ENCODE assay signal across 19 cellular contexts in the genomic region with DNA sequence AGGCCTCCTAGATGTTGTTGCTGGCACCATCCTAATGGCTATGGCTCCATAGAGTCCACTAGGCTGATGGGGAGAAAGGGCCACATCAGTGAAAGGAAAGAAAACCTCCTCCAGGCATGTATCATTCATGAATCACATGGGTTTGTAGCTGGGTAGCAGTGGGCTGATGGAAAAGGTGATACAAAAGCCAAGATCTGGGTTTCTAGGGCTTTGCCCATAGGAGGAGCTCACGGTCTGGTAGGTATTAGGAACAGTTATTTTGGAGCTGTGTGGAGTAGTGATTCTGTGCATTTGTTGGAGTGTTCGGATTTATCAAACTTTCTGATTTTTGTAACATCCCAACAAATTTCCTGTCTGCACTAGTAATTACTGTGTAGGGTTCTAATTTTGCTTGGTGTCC.
A peak's percentile ranks its signal among the peaks of the same experiment; 100 is the strongest.
DNase-seq lines count a peak whose midpoint lies in the region; ATAC-seq, FAIRE-seq and TF ChIP-seq lines count a peak whose summit lies in the region.
"Had no signal": no experiment of that assay in that cellular context is flagged by ENCODE, and none has a peak within 500 bp of the region (broad histone marks: within the 10 kb centered on the region; RNA-seq: fewer than 3 reads in every experiment).

No MANE protein-coding gene starts in this region.

- no peak overlapping the region for H3K27ac Mint-ChIP-seq in neural progenitor cell
- H3K27ac Mint-ChIP-seq: activated naive CD4-positive, alpha-beta T cell treated with anti-CD3 and anti-CD28 coated beads for 36 hours; progenitor cell of endocrine pancreas; stimulated activated naive CD8-positive, alpha-beta T cell treated with anti-CD3 and anti-CD28 coated beads, Interleukin-15, Interleukin-2, amounts not matched to agents 100 ng/mL and 50 ng/mL, for 24 hours; T-helper 2 cell treated with Interferon-gamma antibody and Interleukin-4, amounts not matched to agents 5 μg/mL and 100 μg/mL, for 36 hours had no signal

- H3K27me3 Mint-ChIP-seq in neural progenitor cell (ENCODE audit: insufficient read depth, low read depth): no peaks in the 10 kb centered on the region

- H3K4me2 ChIP-seq in mammary epithelial cell (ENCODE audit: insufficient read depth, low read depth, low read length) (no peak overlapping the region), neural progenitor cell (no peak overlapping the region)

- BruUV-seq in mammary epithelial cell (replicated peaks; lab: Mats Ljungman, UMichigan): no TSS peak

- dilution Hi-C loops in mammary epithelial cell (cut with HindIII; ENCODE audit: low sequenced_read_pairs): no loop called here

- no peak overlapping the region for H3K9ac ChIP-seq in mammary epithelial cell (ENCODE audit: insufficient read depth, low read length)
- H3K9ac ChIP-seq in neural progenitor cell: no peak overlapping the region

- H3K36me3 ChIP-seq in mammary epithelial cell (ENCODE audit: insufficient read depth, low read length): no peaks in the 10 kb centered on the region
- no peaks in the 10 kb centered on the region for H3K36me3 ChIP-seq in neural progenitor cell
- H3K36me3 ChIP-seq: left ventricle myocardium inferior had no signal

- H3K9me3 ChIP-seq in mammary epithelial cell (replicated peaks; ENCODE audit: insufficient read depth, low read length): no peaks in the 10 kb centered on the region
- no peaks in the 10 kb centered on the region for H3K9me3 ChIP-seq in neural progenitor cell (ENCODE audit: low read depth)
- H3K9me3 ChIP-seq: left ventricle myocardium inferior had no signal

- no peaks in the 10 kb centered on the region for H3K9me3 Mint-ChIP-seq in neural progenitor cell
- H3K9me3 Mint-ChIP-seq: activated naive CD4-positive, alpha-beta T cell treated with anti-CD3 and anti-CD28 coated beads for 36 hours; stimulated activated naive CD8-positive, alpha-beta T cell treated with anti-CD3 and anti-CD28 coated beads, Interleukin-15, Interleukin-2, amounts not matched to agents 100 ng/mL and 50 ng/mL, for 24 hours; T-helper 2 cell treated with Interferon-gamma antibody and Interleukin-4, amounts not matched to agents 5 μg/mL and 100 μg/mL, for 36 hours had no signal

- ATAC-seq in GM21526 (IDR thresholded peaks at IDR 0.05; ENCODE audit: low FRiP score, unreplicated experiment): no peak

- CTCF ChIA-PET in mammary epithelial cell (lab: Charles Lee; ENCODE audit: low non-redundant PET): interaction anchor here (0.7 to 0.9 kb wide), 2 partner anchors 150 to 1687 kb away, joined by 3 read pairs; no protein-coding TSS in a partner anchor

- peak; percentile 8 to 53 for TF ChIP-seq CTCF in mammary epithelial cell (conservative IDR thresholded peaks at IDR 0.05 in 1 of 2, IDR thresholded peaks at IDR 0.05 in 1 of 2; ENCODE audit: extremely low read depth in 1 of 2, insufficient read depth in 1 of 2, low read depth in 1 of 2, low read length in 2 of 2)
- peak; percentile 43 for TF ChIP-seq CTCF in neural progenitor cell (IDR thresholded peaks at IDR 0.05)

- H3K27me3 ChIP-seq in mammary epithelial cell (ENCODE audit: insufficient read depth, low read length): no peaks in the 10 kb centered on the region
- no peaks in the 10 kb centered on the region for H3K27me3 ChIP-seq in neural progenitor cell

- no peaks in the 10 kb centered on the region for H3K36me3 Mint-ChIP-seq in neural progenitor cell

- in situ Hi-C loops in mammary epithelial cell (cut with MboI; ENCODE audit: low sequenced_read_pairs in 2 of 2): no loop called here

- peak; percentile 5 for DNase-seq in NCI-H748 treated with DMSO at 0.1 percent for 48 hours (lab: John Stamatoyannopoulos, UW)
- no peak for DNase-seq in NCI-H748 (lab: John Stamatoyannopoulos, UW; ENCODE audit: unreplicated experiment)
- peak; percentile 30 for DNase-seq in HTR-8/SVneo (ENCODE audit: insufficient read length, low spot score)
- peak; percentile 56 for DNase-seq in mammary epithelial cell
- DNase-seq in neural progenitor cell (ENCODE audit: low spot score): peak; percentile 31
- DNase-seq in amniotic stem cell (lab: John Stamatoyannopoulos, UW): no peak
- DNase-seq in NCI-H1048 (lab: John Stamatoyannopoulos, UW): no peak
- DNase-seq: ACHN; activated CD8-positive, alpha-beta memory T cell treated with anti-CD3 and anti-CD28 coated beads, Interleukin-2, amount 50 U/mL, for 48 hours; activated naive CD4-positive, alpha-beta T cell treated with anti-CD3 and anti-CD28 coated beads for 36 hours; hypothalamus; left ventricle myocardium inferior; NCI-H2029; NK-92 treated with Interleukin-12 subunit alpha and Interleukin-12 subunit beta, amount 100 ng/mL, for 24 hours had no signal

- H4K20me1 ChIP-seq in mammary epithelial cell (ENCODE audit: insufficient read depth, low read length): no peaks in the 10 kb centered on the region
- no peaks in the 10 kb centered on the region for H4K20me1 ChIP-seq in neural progenitor cell (ENCODE audit: low read depth)

- WGBS in mammary epithelial cell (ENCODE audit: low coverage, missing lambda C conversion rate): 68% methylated on average over 2 of the region's 2 CpGs

- H3K4me1 ChIP-seq in mammary epithelial cell (ENCODE audit: insufficient read depth, low read length): no peaks in the 10 kb centered on the region
- peaks cover 10% of the 10 kb centered on the region for H3K4me1 ChIP-seq in neural progenitor cell
- H3K4me1 ChIP-seq: left ventricle myocardium inferior had no signal

- no peak for FAIRE-seq in HTR-8/SVneo (lab: Jason Lieb, UNC)
- FAIRE-seq: GM19239 had no signal

- H3K4me3 Mint-ChIP-seq in neural progenitor cell: no peak overlapping the region
- H3K4me3 Mint-ChIP-seq: activated naive CD4-positive, alpha-beta T cell treated with anti-CD3 and anti-CD28 coated beads for 36 hours; stimulated activated naive CD8-positive, alpha-beta T cell treated with anti-CD3 and anti-CD28 coated beads, Interleukin-15, Interleukin-2, amounts not matched to agents 100 ng/mL and 50 ng/mL, for 24 hours; T-helper 2 cell treated with Interferon-gamma antibody and Interleukin-4, amounts not matched to agents 5 μg/mL and 100 μg/mL, for 36 hours had no signal

- H2AFZ ChIP-seq in mammary epithelial cell (ENCODE audit: low read depth, low read length) (no peak overlapping the region), neural progenitor cell (replicated peaks) (peak overlapping the region; percentile 27)

- H3K4me3 ChIP-seq in mammary epithelial cell (replicated peaks in 1 of 3; ENCODE audit: insufficient read depth in 1 of 3, low read depth in 2 of 3, low read length in 3 of 3) (no peak overlapping the region), neural progenitor cell (no peak overlapping the region)
- H3K4me3 ChIP-seq: left ventricle myocardium inferior had no signal

- no peaks in the 10 kb centered on the region for H3F3A ChIP-seq in neural progenitor cell (ENCODE audit: low read depth)

- H3K27ac ChIP-seq in mammary epithelial cell (ENCODE audit: insufficient read depth, low read depth, low read length): no peak overlapping the region
- H3K27ac ChIP-seq in neural progenitor cell: no peak overlapping the region
- H3K27ac ChIP-seq: left ventricle myocardium inferior had no signal

- H3K79me2 ChIP-seq in mammary epithelial cell (ENCODE audit: insufficient read depth, low read length): no peaks in the 10 kb centered on the region
- no peaks in the 10 kb centered on the region for H3K79me2 ChIP-seq in neural progenitor cell (ENCODE audit: low read depth)

- peaks cover 5% of the 10 kb centered on the region for H3K4me1 Mint-ChIP-seq in neural progenitor cell

- intact Hi-C loops in mammary epithelial cell (cut with micrococcal nuclease): loop anchor here (2.0 kb wide), 1 partner anchor 112 kb away; no protein-coding TSS in a partner anchor

Comparison
In these comparisons a context has a peak if more than half of its experiments do, and no peak if none do; other contexts are left out.
1. DNase-seq: peak in NCI-H748 treated with DMSO at 0.1 percent for 48 hours (single experiment), HTR-8/SVneo (single experiment), mammary epithelial cell (single experiment) and neural progenitor cell (single experiment); none in NCI-H748 (single experiment), amniotic stem cell (single experiment) and NCI-H1048 (single experiment).